ENCODE assay signal across 16 cellular contexts in genomic region chr1:203349757-203350522, GRCh38. TPM values are rescaled to one million over a fixed set of nuclear protein-coding genes. Genes with fewer than 3 reads are reported as not detected.
A peak's percentile ranks its signal among the peaks of the same experiment; 100 is the strongest.
DNase-seq lines count a peak whose midpoint lies in the region; ATAC-seq and TF ChIP-seq lines count a peak whose summit lies in the region.
"Had no signal": no experiment of that assay in that cellular context is flagged by ENCODE, and none has a peak within 500 bp of the region (broad histone marks: within the 10 kb centered on the region; RNA-seq: fewer than 3 reads in every experiment).

No MANE protein-coding gene starts in this region.

- H3K4me1 ChIP-seq in ovary (ENCODE audit: insufficient read depth) (peaks cover 6% of the 10 kb centered on the region), thyroid gland (peaks cover 53 to 56% of the 10 kb centered on the region in 2 donors)

- TF ChIP-seq POLR2A in ovary (IDR thresholded peaks at IDR 0.05) (no peak), thyroid gland (IDR thresholded peaks at IDR 0.05) (peak in 1 of 2 donors; percentile 6)

- H3K9me3 ChIP-seq in ovary (no peaks in the 10 kb centered on the region), thyroid gland (no peaks in the 10 kb centered on the region)

- no peak for ATAC-seq in left lobe of liver
- ATAC-seq: Panc1 had no signal

- H3K36me3 ChIP-seq in ovary, result no peaks in the 10 kb centered on the region
- H3K36me3 ChIP-seq in thyroid gland, result no peaks in the 10 kb centered on the region

- TF ChIP-seq EP300 in ovary (IDR thresholded peaks at IDR 0.05), result no peak

- peak in 38 of 58 donors; percentile 19 to 76 (median 47) for DNase-seq in anterior cingulate cortex (lab: John Stamatoyannopoulos, UW)
- peak; percentile 78 for DNase-seq in globus pallidus (ENCODE audit: low spot score)
- DNase-seq in ovary, result peak in 1 of 5 donors; percentile 41
- DNase-seq in thyroid gland, result no peak
- DNase-seq in NCI-H446 treated with DMSO at 0.1 percent for 48 hours (lab: John Stamatoyannopoulos, UW), result no peak
- DNase-seq in left lobe of liver (ENCODE audit: low spot score), result no peak
- no peak for DNase-seq in NCI-H1694 treated with DMSO at 0.1 percent for 48 hours (lab: John Stamatoyannopoulos, UW)
- DNase-seq: endodermal cell; foreskin fibroblast; GM23248; NCI-H2081; NCI-H748 treated with DMSO at 0.1 percent for 48 hours; stimulated activated CD4-positive, alpha-beta T cell treated with anti-CD3 and anti-CD28 coated beads, Interleukin-2, amount 100 ng/mL, for 48 hours; stimulated activated CD8-positive, alpha-beta memory T cell treated with anti-CD3 and anti-CD28 coated beads, Interleukin-4, amount 100 ng/mL, for 48 hours had no signal

- TF ChIP-seq CTCF in ovary (IDR thresholded peaks at IDR 0.05) (no peak), thyroid gland (IDR thresholded peaks at IDR 0.05) (no peak)

- H3K27me3 ChIP-seq in ovary (no peaks in the 10 kb centered on the region), thyroid gland (no peaks in the 10 kb centered on the region)

- 59 to 68% (median 60%) methylated on average over 4 of the region's 4 CpGs for WGBS in ovary, 3 donors
- WGBS in thyroid gland, 2 donors, result 43 to 70% methylated on average over 1 to 4 of the region's 4 CpGs

- H3K4me3 ChIP-seq in ovary, result peak overlapping the region; percentile 46
- peak overlapping the region in 1 of 3 donors; percentile 8 for H3K4me3 ChIP-seq in thyroid gland (replicated peaks in 1 of 3)

- H3K27ac ChIP-seq in ovary (peak overlapping the region; percentile 58 to 72), thyroid gland (peak overlapping the region; percentile 40 to 85 (median 76))
- H3K27ac ChIP-seq: GM23248 had no signal

- intact Hi-C loops in ovary (cut with DNase I), result loop anchor here in 2 of 4 donors (5.0 to 10.0 kb wide), 2 partner anchors 337 to 345 kb away; no protein-coding TSS in a partner anchor
- intact Hi-C loops in thyroid gland (cut with DNase I), result loop anchor here (10.0 kb wide), 1 partner anchor 345 kb away; no protein-coding TSS in a partner anchor

RNA-seq across cellular contexts. Expression of gene FMOD, which starts 1.0 kb away (rescaled TPM):
- 100 to 1,000 TPM; 110 to 158 (median 137) TPM for total RNA-seq in ovary
- 100 to 1,000 TPM; 116 to 175 TPM for polyA plus RNA-seq in ovary
- 100 to 1,000 TPM in 3 of 4 donors, 10 to 100 TPM in 1; 67.7 to 173 (median 111) TPM for total RNA-seq in thyroid gland
- 1.7 TPM for total RNA-seq in left lobe of liver
- total RNA-seq: M059J had no signal

RNA-seq across cellular contexts. Expression of gene BTG2, which starts 44.6 kb away (rescaled TPM):
- 100 to 1,000 TPM; 124 to 395 (median 220) TPM for total RNA-seq in ovary
- 100 to 1,000 TPM; 113 to 167 TPM for polyA plus RNA-seq in ovary
- total RNA-seq in thyroid gland, result 10 to 100 TPM; 41.9 to 82.1 (median 51.9) TPM
- total RNA-seq in left lobe of liver, result 2.8 TPM

Comparison
In these comparisons a context has a peak if more than half of its experiments do, and no peak if none do; other contexts are left out.
1. DNase-seq: peak in anterior cingulate cortex (38 of 58) and globus pallidus (single experiment); none in thyroid gland (0 of 2), NCI-H446 treated with DMSO at 0.1 percent for 48 hours (single experiment), left lobe of liver (single experiment) and NCI-H1694 treated with DMSO at 0.1 percent for 48 hours (single experiment).
2. RNA of gene FMOD, which starts 1.0 kb away (total RNA-seq): 110 to 158 TPM in ovary and 67.7 to 173 TPM in thyroid gland; 1.7 TPM in left lobe of liver (single experiment); every median in the first group is over 10 times any median in the second.
3. RNA of gene BTG2, which starts 44.6 kb away (total RNA-seq): 124 to 395 TPM in ovary and 41.9 to 82.1 TPM in thyroid gland; 2.8 TPM in left lobe of liver (single experiment); every median in the first group is over 10 times any median in the second.